ENCODE assay signal across 19 cellular contexts in genomic region chr5:35822541-35822940, GRCh38. TPM values are rescaled to one million over a fixed set of nuclear protein-coding genes. Genes with fewer than 3 reads are reported as not detected.
A peak's percentile ranks its signal among the peaks of the same experiment; 100 is the strongest.
DNase-seq lines count a peak whose midpoint lies in the region; ATAC-seq, FAIRE-seq and TF ChIP-seq lines count a peak whose summit lies in the region.
"Had no signal": no experiment of that assay in that cellular context is flagged by ENCODE, and none has a peak within 500 bp of the region (broad histone marks: within the 10 kb centered on the region; RNA-seq: fewer than 3 reads in every experiment).

No MANE protein-coding gene starts in this region.

- no peaks in the 10 kb centered on the region for H4K20me1 ChIP-seq in GM23338 (replicated peaks; ENCODE audit: insufficient read depth)

- H3K27me3 Mint-ChIP-seq in GM23338 (ENCODE audit: insufficient read depth, low read depth, poor library complexity), result peaks cover 5% of the 10 kb centered on the region
- no peaks in the 10 kb centered on the region for H3K27me3 Mint-ChIP-seq in T-helper 17 cell
- H3K27me3 Mint-ChIP-seq in activated T-helper 1 cell treated with anti-CD3 and anti-CD28 coated beads, Interleukin-12 subunit alpha, Interleukin-12 subunit beta, Interleukin-2, Interleukin-4 antibody, amounts not matched to agents 30 ng/mL and 10 ng/mL and 1 ng/mL, durations not matched to agents 14 hours and 24 hours and 36 hours (ENCODE audit: insufficient read depth), result no peaks in the 10 kb centered on the region

- H3K36me3 ChIP-seq in GM23338 (ENCODE audit: insufficient read depth) (no peaks in the 10 kb centered on the region), small intestine (ENCODE audit: control insufficient read depth in 2 of 2, insufficient read depth in 2 of 2, low read length in 2 of 2) (no peaks in the 10 kb centered on the region), thyroid gland (no peaks in the 10 kb centered on the region)
- H3K36me3 ChIP-seq: BE2C, breast epithelium, left ventricle myocardium inferior, right lobe of liver had no signal

- H3K4me1 Mint-ChIP-seq in GM23338 (no peaks in the 10 kb centered on the region), T-helper 17 cell (peaks cover 70% of the 10 kb centered on the region)
- peaks cover 88% of the 10 kb centered on the region for H3K4me1 Mint-ChIP-seq in activated T-helper 1 cell treated with anti-CD3 and anti-CD28 coated beads, Interleukin-12 subunit alpha, Interleukin-12 subunit beta, Interleukin-2, Interleukin-4 antibody, amounts not matched to agents 30 ng/mL and 10 ng/mL and 1 ng/mL, durations not matched to agents 14 hours and 24 hours and 36 hours (ENCODE audit: low read depth)

- H3F3A ChIP-seq in GM23338 (replicated peaks; ENCODE audit: low read depth), result no peaks in the 10 kb centered on the region

- H3K27ac Mint-ChIP-seq in GM23338 (no peak overlapping the region), T-helper 17 cell (no peak overlapping the region)
- H3K27ac Mint-ChIP-seq in activated T-helper 1 cell treated with anti-CD3 and anti-CD28 coated beads, Interleukin-12 subunit alpha, Interleukin-12 subunit beta, Interleukin-2, Interleukin-4 antibody, amounts not matched to agents 30 ng/mL and 10 ng/mL and 1 ng/mL, durations not matched to agents 14 hours and 24 hours and 36 hours, result peak overlapping the region; percentile 74

- H3K4me3 Mint-ChIP-seq in GM23338, result no peak overlapping the region
- H3K4me3 Mint-ChIP-seq in T-helper 17 cell, result peak overlapping the region; percentile 64
- H3K4me3 Mint-ChIP-seq in activated T-helper 1 cell treated with anti-CD3 and anti-CD28 coated beads, Interleukin-12 subunit alpha, Interleukin-12 subunit beta, Interleukin-2, Interleukin-4 antibody, amounts not matched to agents 30 ng/mL and 10 ng/mL and 1 ng/mL, durations not matched to agents 14 hours and 24 hours and 36 hours, result peak overlapping the region; percentile 43

- no peaks in the 10 kb centered on the region for H3K9me3 ChIP-seq in T-helper 17 cell (ENCODE audit: control insufficient read depth, low read length, poor library complexity, severe bottlenecking)
- H3K9me3 ChIP-seq in small intestine (ENCODE audit: control insufficient read depth, low read depth), result no peaks in the 10 kb centered on the region
- no peaks in the 10 kb centered on the region for H3K9me3 ChIP-seq in thyroid gland
- H3K9me3 ChIP-seq: BE2C, breast epithelium, left ventricle myocardium inferior, right lobe of liver had no signal

- no peaks in the 10 kb centered on the region for H3K36me3 Mint-ChIP-seq in GM23338 (ENCODE audit: low read depth)
- H3K36me3 Mint-ChIP-seq in T-helper 17 cell (ENCODE audit: low read depth), result no peaks in the 10 kb centered on the region
- peaks cover 10% of the 10 kb centered on the region for H3K36me3 Mint-ChIP-seq in activated T-helper 1 cell treated with anti-CD3 and anti-CD28 coated beads, Interleukin-12 subunit alpha, Interleukin-12 subunit beta, Interleukin-2, Interleukin-4 antibody, amounts not matched to agents 30 ng/mL and 10 ng/mL and 1 ng/mL, durations not matched to agents 14 hours and 24 hours and 36 hours (ENCODE audit: low read depth)

- 71 to 84% (median 76%) methylated on average over 8 of the region's 8 CpGs for WGBS in small intestine, 3 donors
- WGBS in thyroid gland, 2 donors, result 82 to 88% methylated on average over 8 of the region's 8 CpGs

- no peak overlapping the region for H3K4me3 ChIP-seq in GM23338
- H3K4me3 ChIP-seq in small intestine (ENCODE audit: low read depth in 1 of 2, low read length in 2 of 2), result no peak overlapping the region
- H3K4me3 ChIP-seq in thyroid gland (replicated peaks in 1 of 3), result no peak overlapping the region
- H3K4me3 ChIP-seq: breast epithelium, left ventricle myocardium inferior, right lobe of liver had no signal

- DNase-seq in GM23338 (ENCODE audit: low spot score) (no peak), T-helper 17 cell (peak in 1 of 3 donors; percentile 25), small intestine (peak; percentile 39), OCI-M1 (lab: John Stamatoyannopoulos, UW) (no peak), thyroid gland (no peak), NK-92 (lab: John Stamatoyannopoulos, UW; ENCODE audit: unreplicated experiment) (no peak)
- DNase-seq in activated T-helper 1 cell treated with anti-CD3 and anti-CD28 coated beads, Interleukin-12 subunit alpha, Interleukin-12 subunit beta, Interleukin-2, Interleukin-4 antibody, amounts not matched to agents 30 ng/mL and 10 ng/mL and 1 ng/mL, durations not matched to agents 14 hours and 24 hours and 36 hours (ENCODE audit: low spot score), result no peak
- DNase-seq: activated CD4-positive, CD25-positive, alpha-beta regulatory T cell; BE2C; IMR-90; left ventricle myocardium inferior; MM.1S; NCI-H187 treated with DMSO at 0.1 percent for 48 hours; occipital lobe; right lobe of liver; SHP77 had no signal

- H3K27ac ChIP-seq in GM23338 (ENCODE audit: low read depth), result no peak overlapping the region
- H3K27ac ChIP-seq in small intestine (ENCODE audit: low read depth in 1 of 2, low read length in 1 of 2), result peak overlapping the region in 1 of 2 donors; percentile 75
- no peak overlapping the region for H3K27ac ChIP-seq in thyroid gland
- H3K27ac ChIP-seq: breast epithelium, left ventricle myocardium inferior, right lobe of liver had no signal

- 0 out of 2 replicates have a peak overlapping the region, but pooled peaks have one; percentile 38 for H2AFZ ChIP-seq in GM23338

- H3K4me2 ChIP-seq in GM23338, result no peak overlapping the region

- intact Hi-C loops in activated T-helper 1 cell treated with anti-CD3 and anti-CD28 coated beads, Interleukin-12 subunit alpha, Interleukin-12 subunit beta, Interleukin-2, Interleukin-4 antibody, amounts not matched to agents 30 ng/mL and 10 ng/mL and 1 ng/mL, durations not matched to agents 14 hours and 24 hours and 36 hours (cut with micrococcal nuclease), result no loop called here
- intact Hi-C loops in thyroid gland (cut with DNase I), result no loop called here

- no peak for FAIRE-seq in small intestine (lab: Jason Lieb, UNC)
- FAIRE-seq: H1 had no signal

- H3K27me3 ChIP-seq in GM23338 (ENCODE audit: insufficient read depth) (no peaks in the 10 kb centered on the region), small intestine (ENCODE audit: control insufficient read depth in 2 of 2, insufficient read depth in 2 of 2, low read length in 2 of 2) (no peaks in the 10 kb centered on the region), thyroid gland (no peaks in the 10 kb centered on the region)
- H3K27me3 ChIP-seq: BE2C, breast epithelium, right lobe of liver had no signal

- H3K79me2 ChIP-seq in GM23338 (replicated peaks; ENCODE audit: insufficient read depth), result no peaks in the 10 kb centered on the region

- no peak for ATAC-seq in GM23338
- ATAC-seq in T-helper 17 cell, result peak; percentile 72
- ATAC-seq: right lobe of liver had no signal

- no peaks in the 10 kb centered on the region for H3K9me3 Mint-ChIP-seq in GM23338
- H3K9me3 Mint-ChIP-seq in activated T-helper 1 cell treated with anti-CD3 and anti-CD28 coated beads, Interleukin-12 subunit alpha, Interleukin-12 subunit beta, Interleukin-2, Interleukin-4 antibody, amounts not matched to agents 30 ng/mL and 10 ng/mL and 1 ng/mL, durations not matched to agents 14 hours and 24 hours and 36 hours, result peaks cover 6% of the 10 kb centered on the region

- peaks cover 3% of the 10 kb centered on the region; the same call in 1 of the 2 replicates for H3K9me2 ChIP-seq in GM23338 (ENCODE audit: insufficient read depth)

- no peak for TF ChIP-seq POLR2A in thyroid gland (IDR thresholded peaks at IDR 0.05)

- TF ChIP-seq CTCF in GM23338 (conservative IDR thresholded peaks at IDR 0.05; ENCODE audit: low read depth in 2 of 2), result no peak
- no peak for TF ChIP-seq CTCF in thyroid gland (IDR thresholded peaks at IDR 0.05)

- H3K4me1 ChIP-seq in GM23338 (ENCODE audit: insufficient read depth), result no peaks in the 10 kb centered on the region
- H3K4me1 ChIP-seq in small intestine (ENCODE audit: control insufficient read depth in 2 of 2, insufficient read depth in 1 of 2, low read depth in 1 of 2, low read length in 1 of 2), result no peaks in the 10 kb centered on the region
- no peaks in the 10 kb centered on the region for H3K4me1 ChIP-seq in thyroid gland
- H3K4me1 ChIP-seq: BE2C, breast epithelium, left ventricle myocardium inferior, right lobe of liver had no signal

TF ChIP-seq in GM23338, 12 proteins besides CTCF, POLR2A, EP300 and RAD21 (continues in another document):
- TF ChIP-seq REST (IDR thresholded peaks at IDR 0.05; ENCODE audit: unreplicated experiment) (no peak), ZNF331 (CRISPR knock-in tag; IDR thresholded peaks at IDR 0.05; ENCODE audit: low read depth) (no peak)

RNA-seq across cellular contexts. Expression of gene IL7R, which starts 34.1 kb away (rescaled TPM):
- not detected in 2 replicates for total RNA-seq in GM23338 (2014; rRNA removed; shearing (Covaris generic))
- polyA plus RNA-seq in GM23338 (2016; fragmentation: Nextera tagmentation; extraction: Ambion mirVana), result not detected in 2 replicates
- total RNA-seq in T-helper 17 cell, result 1,000 to 10,000 TPM in 1 of 2 donors, 100 to 1,000 TPM in 1; 860 to 1,128 TPM
- total RNA-seq in activated T-helper 1 cell treated with anti-CD3 and anti-CD28 coated beads, Interleukin-12 subunit alpha, Interleukin-12 subunit beta, Interleukin-2, Interleukin-4 antibody, amounts not matched to agents 30 ng/mL and 10 ng/mL and 1 ng/mL, durations not matched to agents 14 hours and 24 hours and 36 hours, result 47.2 and 50.8 TPM in 2 replicates
- 1 to 10 TPM; 2.9 to 8.0 (median 5.9) TPM for polyA plus RNA-seq in small intestine
- 10 to 100 TPM; 12.7 to 29.0 (median 15.1) TPM for total RNA-seq in thyroid gland
- total RNA-seq: H1, NCI-H460 had no signal
- polyA plus RNA-seq: H1 had no signal

Comparison
In these comparisons a context has a peak if more than half of its experiments do, and no peak if none do; other contexts are left out.
1. RNA of gene IL7R, which starts 34.1 kb away (total RNA-seq): 860 to 1,128 TPM in T-helper 17 cell; 47.2 to 50.8 TPM in activated T-helper 1 cell treated with anti-CD3 and anti-CD28 coated beads, Interleukin-12 subunit alpha, Interleukin-12 subunit beta, Interleukin-2, Interleukin-4 antibody, amounts not matched to agents 30 ng/mL and 10 ng/mL and 1 ng/mL, durations not matched to agents 14 hours and 24 hours and 36 hours, 12.7 to 29.0 TPM in thyroid gland and not detected in GM23338; every median in the first group is over 10 times any median in the second.